In genomic region chr2:1230155-1230893, GRCh38 we compare ENCODE assay signal across 5 cellular contexts.
"Had no signal": no experiment of that assay in that cellular context is flagged by ENCODE, and none has a peak within 500 bp of the region (broad histone marks: within the 10 kb centered on the region; RNA-seq: fewer than 3 reads in every experiment).

No MANE protein-coding gene starts in this region.

- DNase-seq: H9, HCEC 1CT, IMR-90 had no signal

- H3K27ac Mint-ChIP-seq: GM23338, H9 had no signal

- H3K4me3 Mint-ChIP-seq: GM23338, H9 had no signal

- H3K4me3 ChIP-seq: GM23338, K562 had no signal

- H3K4me1 Mint-ChIP-seq: GM23338 had no signal

- ATAC-seq: GM23338, K562 had no signal

- H3K4me2 ChIP-seq: GM23338 had no signal

- H2AFZ ChIP-seq: GM23338 had no signal
